In the genomic region with DNA sequence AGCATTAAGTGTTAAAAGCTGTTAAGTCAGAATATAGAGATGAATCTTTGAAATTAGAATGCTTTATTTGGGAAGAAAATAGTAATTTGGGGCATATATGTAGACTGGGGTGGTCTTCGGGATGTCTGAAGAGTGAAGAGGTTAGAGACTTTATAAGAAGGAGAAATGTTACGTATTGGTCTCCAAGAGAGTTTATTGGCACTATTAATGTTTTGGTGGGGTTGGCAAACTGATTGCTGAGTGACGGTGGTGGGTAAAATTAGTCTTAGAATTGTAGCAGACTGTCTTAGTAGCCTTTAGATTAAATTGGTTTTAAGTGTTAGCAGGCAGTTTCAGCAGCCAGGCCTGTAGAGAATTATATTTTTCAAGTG, we compare ENCODE assay signal across 8 cellular contexts. TPM values are rescaled to one million over a fixed set of nuclear protein-coding genes. Genes with fewer than 3 reads are reported as not detected.
DNase-seq lines count a peak whose midpoint lies in the region; ATAC-seq and TF ChIP-seq lines count a peak whose summit lies in the region.

No MANE protein-coding gene starts in this region.

- H3K4me3 ChIP-seq in heart left ventricle (peak overlapping the region in 11 of 12 donors; percentile 59 to 84 (median 72)), ascending aorta (peak overlapping the region; percentile 72 to 75), lower lobe of right lung (peak overlapping the region; percentile 70), upper lobe of left lung (peak overlapping the region in 3 of 4 donors; percentile 64 to 68 (median 67))

- H3K36me3 ChIP-seq in heart left ventricle: peaks cover 0 to 12% (median 0%) of the 10 kb centered on the region in 9 donors
- no peaks in the 10 kb centered on the region for H3K36me3 ChIP-seq in ascending aorta
- no peaks in the 10 kb centered on the region for H3K36me3 ChIP-seq in lower lobe of right lung
- no peaks in the 10 kb centered on the region for H3K36me3 ChIP-seq in upper lobe of left lung

- no peak for TF ChIP-seq EP300 in upper lobe of left lung (IDR thresholded peaks at IDR 0.05)

- intact Hi-C loops in heart left ventricle (cut with DNase I): no loop called here
- intact Hi-C loops in Right ventricle myocardium superior (cut with DNase I): no loop called here
- intact Hi-C loops in ascending aorta (cut with DNase I): no loop called here
- intact Hi-C loops in lower lobe of right lung (cut with DNase I): no loop called here

- DNase-seq in heart left ventricle: no peak
- DNase-seq in Right ventricle myocardium superior: no peak
- no peak for DNase-seq in ascending aorta (ENCODE audit: low spot score in 2 of 2)
- DNase-seq in lower lobe of right lung: no peak
- no peak for DNase-seq in upper lobe of left lung
- DNase-seq in UCSD-AML1 (lab: John Stamatoyannopoulos, UW; ENCODE audit: unreplicated experiment): no peak
- no peak for DNase-seq in AG08396 (ENCODE audit: low spot score)
- DNase-seq in amygdala (lab: John Stamatoyannopoulos, UW): no peak

- ATAC-seq in heart left ventricle: no peak
- ATAC-seq in Right ventricle myocardium superior (ENCODE audit: poor library complexity): no peak
- no peak for ATAC-seq in lower lobe of right lung
- no peak for ATAC-seq in upper lobe of left lung (ENCODE audit: low FRiP score in 2 of 2)

- H3K27me3 ChIP-seq in heart left ventricle (no peaks in the 10 kb centered on the region), ascending aorta (no peaks in the 10 kb centered on the region), lower lobe of right lung (ENCODE audit: low read depth) (no peaks in the 10 kb centered on the region), upper lobe of left lung (no peaks in the 10 kb centered on the region)

- 53 to 81% (median 64%) methylated on average over 3 of the region's 3 CpGs for WGBS in heart left ventricle, 4 donors
- 62 to 65% methylated on average over 3 of the region's 3 CpGs for WGBS in upper lobe of left lung, 2 donors

- H3K9me3 ChIP-seq in heart left ventricle: no peaks in the 10 kb centered on the region
- H3K9me3 ChIP-seq in ascending aorta: no peaks in the 10 kb centered on the region
- H3K9me3 ChIP-seq in lower lobe of right lung: no peaks in the 10 kb centered on the region
- no peaks in the 10 kb centered on the region for H3K9me3 ChIP-seq in upper lobe of left lung

- H3K27ac ChIP-seq in heart left ventricle (peak overlapping the region in 10 of 12 donors; percentile 23 to 83 (median 75)), ascending aorta (peak overlapping the region in 1 of 2 donors; percentile 59), lower lobe of right lung (peak overlapping the region; percentile 85), upper lobe of left lung (peak overlapping the region; percentile 63 to 86 (median 80))

- TF ChIP-seq CTCF in heart left ventricle (IDR thresholded peaks at IDR 0.05) (no peak), ascending aorta (IDR thresholded peaks at IDR 0.05) (no peak), lower lobe of right lung (IDR thresholded peaks at IDR 0.05) (no peak), upper lobe of left lung (IDR thresholded peaks at IDR 0.05) (no peak)

- TF ChIP-seq POLR2A in heart left ventricle (IDR thresholded peaks at IDR 0.05) (no peak), upper lobe of left lung (IDR thresholded peaks at IDR 0.05) (no peak)

- H3K4me1 ChIP-seq in heart left ventricle (peaks cover 0 to 32% (median 16%) of the 10 kb centered on the region in 12 donors), ascending aorta (peaks cover 10% of the 10 kb centered on the region in 2 donors), lower lobe of right lung (peaks cover 19% of the 10 kb centered on the region), upper lobe of left lung (peaks cover 8 to 24% (median 14%) of the 10 kb centered on the region in 4 donors)

RNA-seq across cellular contexts. Expression of a gene that starts 4.9 kb away (rescaled TPM):
- total RNA-seq in heart left ventricle (1 to 10 TPM; 1.8 to 7.4 (median 5.3) TPM), Right ventricle myocardium superior (7.6 TPM), ascending aorta (not detected), lower lobe of right lung (5.4 TPM), upper lobe of left lung (10 to 100 TPM in 1 of 6 donors, 1 to 10 TPM in 4, not detected in 1; 4.7 to 18.8 (median 7.7) TPM)
- 10 to 100 TPM in 1 of 2 donors, 1 to 10 TPM in 1; 8.1 to 10.4 TPM for polyA plus RNA-seq in heart left ventricle
